Comparison of ENCODE assay signal across 12 cellular contexts in genomic region chr20:31594558-31595379, GRCh38. TPM values are rescaled to one million over a fixed set of nuclear protein-coding genes. Genes with fewer than 3 reads are reported as not detected.
A peak's percentile ranks its signal among the peaks of the same experiment; 100 is the strongest.
DNase-seq lines count a peak whose midpoint lies in the region; ATAC-seq and TF ChIP-seq lines count a peak whose summit lies in the region.
"Had no signal": no experiment of that assay in that cellular context is flagged by ENCODE, and none has a peak within 500 bp of the region (broad histone marks: within the 10 kb centered on the region; RNA-seq: fewer than 3 reads in every experiment).

No MANE protein-coding gene starts in this region.

- peak overlapping the region; percentile 53 for H3K27ac Mint-ChIP-seq in stimulated activated naive CD8-positive, alpha-beta T cell treated with anti-CD3 and anti-CD28 coated beads, Interleukin-15, Interleukin-2, amounts not matched to agents 100 ng/mL and 50 ng/mL, for 24 hours
- H3K27ac Mint-ChIP-seq in stimulated activated naive CD8-positive, alpha-beta T cell treated with anti-CD3 and anti-CD28 coated beads, Interleukin-15, amount 100 ng/mL, for 72 hours = no peak overlapping the region
- H3K27ac Mint-ChIP-seq in mesothelial cell of epicardium = peak overlapping the region; percentile 94
- no peak overlapping the region for H3K27ac Mint-ChIP-seq in activated T-helper 1 cell treated with anti-CD3 and anti-CD28 coated beads, Interleukin-12 subunit alpha, Interleukin-12 subunit beta, Interleukin-2, Interleukin-4 antibody, amounts not matched to agents 30 ng/mL and 10 ng/mL and 1 ng/mL, durations not matched to agents 14 hours and 24 hours and 36 hours
- H3K27ac Mint-ChIP-seq: naive B cell had no signal

- WGBS in esophagus muscularis mucosa = 84% methylated on average over 9 of the region's 11 CpGs

- intact Hi-C loops in esophagus muscularis mucosa (cut with DNase I) = no loop called here
- intact Hi-C loops in vagina (cut with DNase I) = no loop called here
- intact Hi-C loops in activated T-helper 1 cell treated with anti-CD3 and anti-CD28 coated beads, Interleukin-12 subunit alpha, Interleukin-12 subunit beta, Interleukin-2, Interleukin-4 antibody, amounts not matched to agents 30 ng/mL and 10 ng/mL and 1 ng/mL, durations not matched to agents 14 hours and 24 hours and 36 hours (cut with micrococcal nuclease) = no loop called here

- H3K4me3 Mint-ChIP-seq in stimulated activated naive CD8-positive, alpha-beta T cell treated with anti-CD3 and anti-CD28 coated beads, Interleukin-15, Interleukin-2, amounts not matched to agents 100 ng/mL and 50 ng/mL, for 24 hours = no peak overlapping the region
- H3K4me3 Mint-ChIP-seq in stimulated activated naive CD8-positive, alpha-beta T cell treated with anti-CD3 and anti-CD28 coated beads, Interleukin-15, amount 100 ng/mL, for 72 hours = no peak overlapping the region
- H3K4me3 Mint-ChIP-seq in mesothelial cell of epicardium = no peak overlapping the region
- no peak overlapping the region for H3K4me3 Mint-ChIP-seq in activated T-helper 1 cell treated with anti-CD3 and anti-CD28 coated beads, Interleukin-12 subunit alpha, Interleukin-12 subunit beta, Interleukin-2, Interleukin-4 antibody, amounts not matched to agents 30 ng/mL and 10 ng/mL and 1 ng/mL, durations not matched to agents 14 hours and 24 hours and 36 hours
- H3K4me3 Mint-ChIP-seq: naive B cell had no signal

- no peak overlapping the region for H3K4me3 ChIP-seq in esophagus muscularis mucosa
- no peak overlapping the region for H3K4me3 ChIP-seq in vagina
- H3K4me3 ChIP-seq: HAP-1 had no signal

- ATAC-seq in stimulated activated naive CD8-positive, alpha-beta T cell treated with anti-CD3 and anti-CD28 coated beads, Interleukin-15, amount 100 ng/mL, for 72 hours = no peak
- ATAC-seq in GM18519 (IDR thresholded peaks at IDR 0.05; ENCODE audit: low FRiP score, unreplicated experiment) = no peak

- H3K27me3 ChIP-seq in esophagus muscularis mucosa (no peaks in the 10 kb centered on the region), vagina (no peaks in the 10 kb centered on the region)

- H3K27me3 Mint-ChIP-seq in stimulated activated naive CD8-positive, alpha-beta T cell treated with anti-CD3 and anti-CD28 coated beads, Interleukin-15, Interleukin-2, amounts not matched to agents 100 ng/mL and 50 ng/mL, for 24 hours = no peaks in the 10 kb centered on the region
- H3K27me3 Mint-ChIP-seq in stimulated activated naive CD8-positive, alpha-beta T cell treated with anti-CD3 and anti-CD28 coated beads, Interleukin-15, amount 100 ng/mL, for 72 hours = peaks cover 15% of the 10 kb centered on the region
- H3K27me3 Mint-ChIP-seq in mesothelial cell of epicardium (ENCODE audit: low read depth) = no peaks in the 10 kb centered on the region
- H3K27me3 Mint-ChIP-seq in activated T-helper 1 cell treated with anti-CD3 and anti-CD28 coated beads, Interleukin-12 subunit alpha, Interleukin-12 subunit beta, Interleukin-2, Interleukin-4 antibody, amounts not matched to agents 30 ng/mL and 10 ng/mL and 1 ng/mL, durations not matched to agents 14 hours and 24 hours and 36 hours (ENCODE audit: insufficient read depth) = peaks cover 2% of the 10 kb centered on the region

- H3K9me3 Mint-ChIP-seq in stimulated activated naive CD8-positive, alpha-beta T cell treated with anti-CD3 and anti-CD28 coated beads, Interleukin-15, Interleukin-2, amounts not matched to agents 100 ng/mL and 50 ng/mL, for 24 hours = no peaks in the 10 kb centered on the region
- H3K9me3 Mint-ChIP-seq in stimulated activated naive CD8-positive, alpha-beta T cell treated with anti-CD3 and anti-CD28 coated beads, Interleukin-15, amount 100 ng/mL, for 72 hours = no peaks in the 10 kb centered on the region
- H3K9me3 Mint-ChIP-seq in mesothelial cell of epicardium = no peaks in the 10 kb centered on the region
- H3K9me3 Mint-ChIP-seq in activated T-helper 1 cell treated with anti-CD3 and anti-CD28 coated beads, Interleukin-12 subunit alpha, Interleukin-12 subunit beta, Interleukin-2, Interleukin-4 antibody, amounts not matched to agents 30 ng/mL and 10 ng/mL and 1 ng/mL, durations not matched to agents 14 hours and 24 hours and 36 hours = no peaks in the 10 kb centered on the region
- H3K9me3 Mint-ChIP-seq: naive B cell had no signal

- no peak for DNase-seq in stimulated activated naive CD8-positive, alpha-beta T cell treated with anti-CD3 and anti-CD28 coated beads, Interleukin-15, amount 100 ng/mL, for 72 hours
- DNase-seq in esophagus muscularis mucosa (ENCODE audit: extremely low spot score) (no peak), mesothelial cell of epicardium (ENCODE audit: low spot score in 2 of 2, unreplicated experiment in 2 of 2) (no peak), vagina (ENCODE audit: extremely low spot score in 2 of 2) (no peak), retina (no peak)
- DNase-seq in activated T-helper 1 cell treated with anti-CD3 and anti-CD28 coated beads, Interleukin-12 subunit alpha, Interleukin-12 subunit beta, Interleukin-2, Interleukin-4 antibody, amounts not matched to agents 30 ng/mL and 10 ng/mL and 1 ng/mL, durations not matched to agents 14 hours and 24 hours and 36 hours (ENCODE audit: low spot score) = no peak
- DNase-seq: activated gamma-delta T cell, naive B cell, NCI-H446 treated with DMSO at 0.1 percent for 48 hours had no signal

- H3K9me3 ChIP-seq in esophagus muscularis mucosa (no peaks in the 10 kb centered on the region), vagina (no peaks in the 10 kb centered on the region)
- H3K9me3 ChIP-seq: HAP-1 had no signal

- H3K36me3 ChIP-seq in esophagus muscularis mucosa (no peaks in the 10 kb centered on the region), vagina (no peaks in the 10 kb centered on the region)
- H3K36me3 ChIP-seq: HAP-1 had no signal

- TF ChIP-seq POLR2A in esophagus muscularis mucosa (IDR thresholded peaks at IDR 0.05; ENCODE audit: low read depth) (no peak), vagina (IDR thresholded peaks at IDR 0.05) (no peak)

- TF ChIP-seq CTCF in esophagus muscularis mucosa (IDR thresholded peaks at IDR 0.05) = no peak
- no peak for TF ChIP-seq CTCF in mesothelial cell of epicardium (IDR thresholded peaks at IDR 0.05; ENCODE audit: unreplicated experiment)
- TF ChIP-seq CTCF in vagina (IDR thresholded peaks at IDR 0.05) = no peak

- H3K27ac ChIP-seq in esophagus muscularis mucosa (replicated peaks in 1 of 4) (peak overlapping the region; percentile 67 to 81 (median 77)), vagina (peak overlapping the region; percentile 73)

- no peaks in the 10 kb centered on the region for H3K36me3 Mint-ChIP-seq in stimulated activated naive CD8-positive, alpha-beta T cell treated with anti-CD3 and anti-CD28 coated beads, Interleukin-15, Interleukin-2, amounts not matched to agents 100 ng/mL and 50 ng/mL, for 24 hours (ENCODE audit: low read depth)
- no peaks in the 10 kb centered on the region for H3K36me3 Mint-ChIP-seq in mesothelial cell of epicardium
- H3K36me3 Mint-ChIP-seq in activated T-helper 1 cell treated with anti-CD3 and anti-CD28 coated beads, Interleukin-12 subunit alpha, Interleukin-12 subunit beta, Interleukin-2, Interleukin-4 antibody, amounts not matched to agents 30 ng/mL and 10 ng/mL and 1 ng/mL, durations not matched to agents 14 hours and 24 hours and 36 hours (ENCODE audit: low read depth) = no peaks in the 10 kb centered on the region
- H3K36me3 Mint-ChIP-seq: naive B cell had no signal

- H3K4me1 ChIP-seq in esophagus muscularis mucosa (peaks cover 15 to 35% (median 30%) of the 10 kb centered on the region in 4 donors), vagina (peaks cover 33% of the 10 kb centered on the region)

- H3K4me1 Mint-ChIP-seq in stimulated activated naive CD8-positive, alpha-beta T cell treated with anti-CD3 and anti-CD28 coated beads, Interleukin-15, Interleukin-2, amounts not matched to agents 100 ng/mL and 50 ng/mL, for 24 hours (ENCODE audit: low read depth) = peaks cover 12% of the 10 kb centered on the region
- peaks cover 27% of the 10 kb centered on the region for H3K4me1 Mint-ChIP-seq in stimulated activated naive CD8-positive, alpha-beta T cell treated with anti-CD3 and anti-CD28 coated beads, Interleukin-15, amount 100 ng/mL, for 72 hours
- peaks cover 25% of the 10 kb centered on the region for H3K4me1 Mint-ChIP-seq in mesothelial cell of epicardium
- no peaks in the 10 kb centered on the region for H3K4me1 Mint-ChIP-seq in activated T-helper 1 cell treated with anti-CD3 and anti-CD28 coated beads, Interleukin-12 subunit alpha, Interleukin-12 subunit beta, Interleukin-2, Interleukin-4 antibody, amounts not matched to agents 30 ng/mL and 10 ng/mL and 1 ng/mL, durations not matched to agents 14 hours and 24 hours and 36 hours (ENCODE audit: low read depth)
- H3K4me1 Mint-ChIP-seq: naive B cell had no signal

- no peak for TF ChIP-seq EP300 in esophagus muscularis mucosa (IDR thresholded peaks at IDR 0.05)

RNA-seq across cellular contexts. Expression of gene ID1, which starts 10.3 kb away (rescaled TPM):
- total RNA-seq in esophagus muscularis mucosa = 100 to 1,000 TPM; 199 to 744 (median 532) TPM
- total RNA-seq in mesothelial cell of epicardium = 374 to 378 TPM (median 377 TPM) in 3 replicates
- 1,190 TPM for total RNA-seq in vagina
- total RNA-seq in activated T-helper 1 cell treated with anti-CD3 and anti-CD28 coated beads, Interleukin-12 subunit alpha, Interleukin-12 subunit beta, Interleukin-2, Interleukin-4 antibody, amounts not matched to agents 30 ng/mL and 10 ng/mL and 1 ng/mL, durations not matched to agents 14 hours and 24 hours and 36 hours = 3.4 and 4.0 TPM in 2 replicates

RNA-seq across cellular contexts. Expression of gene COX4I2, which starts 42.9 kb away (rescaled TPM):
- total RNA-seq in esophagus muscularis mucosa = 10 to 100 TPM in 1 of 4 donors, 1 to 10 TPM in 3; 2.1 to 14.2 (median 7.1) TPM
- 0.34 TPM in 1 of 3 replicates, not detected in the others for total RNA-seq in mesothelial cell of epicardium
- 2.5 TPM for total RNA-seq in vagina
- not detected in 2 replicates for total RNA-seq in activated T-helper 1 cell treated with anti-CD3 and anti-CD28 coated beads, Interleukin-12 subunit alpha, Interleukin-12 subunit beta, Interleukin-2, Interleukin-4 antibody, amounts not matched to agents 30 ng/mL and 10 ng/mL and 1 ng/mL, durations not matched to agents 14 hours and 24 hours and 36 hours

Comparison
In these comparisons a context has a peak if more than half of its experiments do, and no peak if none do; other contexts are left out.
1. H3K27ac Mint-ChIP-seq: peak in stimulated activated naive CD8-positive, alpha-beta T cell treated with anti-CD3 and anti-CD28 coated beads, Interleukin-15, Interleukin-2, amounts not matched to agents 100 ng/mL and 50 ng/mL, for 24 hours (single experiment) and mesothelial cell of epicardium (single experiment); none in stimulated activated naive CD8-positive, alpha-beta T cell treated with anti-CD3 and anti-CD28 coated beads, Interleukin-15, amount 100 ng/mL, for 72 hours (0 of 2) and activated T-helper 1 cell treated with anti-CD3 and anti-CD28 coated beads, Interleukin-12 subunit alpha, Interleukin-12 subunit beta, Interleukin-2, Interleukin-4 antibody, amounts not matched to agents 30 ng/mL and 10 ng/mL and 1 ng/mL, durations not matched to agents 14 hours and 24 hours and 36 hours (single experiment).
2. RNA of gene ID1, which starts 10.3 kb away (total RNA-seq): 1,190 TPM in vagina (single experiment), 199 to 744 TPM in esophagus muscularis mucosa and 374 to 378 TPM in mesothelial cell of epicardium; 3.4 to 4.0 TPM in activated T-helper 1 cell treated with anti-CD3 and anti-CD28 coated beads, Interleukin-12 subunit alpha, Interleukin-12 subunit beta, Interleukin-2, Interleukin-4 antibody, amounts not matched to agents 30 ng/mL and 10 ng/mL and 1 ng/mL, durations not matched to agents 14 hours and 24 hours and 36 hours; every median in the first group is over 10 times any median in the second.